In genomic region chr16:69867796-69868565, GRCh38 we compare ENCODE assay signal across 29 cellular contexts.
DNase-seq lines count a peak whose midpoint lies in the region; ATAC-seq and TF ChIP-seq lines count a peak whose summit lies in the region.
"Had no signal": no experiment of that assay in that cellular context is flagged by ENCODE, and none has a peak within 500 bp of the region (broad histone marks: within the 10 kb centered on the region; RNA-seq: fewer than 3 reads in every experiment).

No MANE protein-coding gene starts in this region.

- peak; percentile 37 for ATAC-seq in Right ventricle myocardium inferior
- ATAC-seq in WTC11 = no peak
- peak; percentile 60 for ATAC-seq in left ventricle myocardium superior
- no peak for ATAC-seq in stimulated activated naive B cell treated with anti-CD40 and anti-IgM and Interleukin-4, amounts not matched to agents 10 μg/mL and 1 μg/mL and 100 μg/mL, for 72 hours (replicated peaks)
- no peak for ATAC-seq in HG03175 (IDR thresholded peaks at IDR 0.05; ENCODE audit: unreplicated experiment)
- no peak for ATAC-seq in HG03108 (IDR thresholded peaks at IDR 0.05; ENCODE audit: unreplicated experiment)
- ATAC-seq: A549; esophagus mucosa; gastrocnemius medialis; naive thymus-derived CD8-positive, alpha-beta T cell had no signal

- no peak overlapping the region for H3K4me3 Mint-ChIP-seq in WTC11
- H3K4me3 Mint-ChIP-seq in stimulated activated naive B cell treated with anti-CD40 and anti-IgM and Interleukin-4, amounts not matched to agents 10 μg/mL and 1 μg/mL and 100 μg/mL, for 72 hours = no peak overlapping the region
- H3K4me3 Mint-ChIP-seq: activated T-helper 1 cell treated with anti-CD3 and anti-CD28 coated beads, Interleukin-12 subunit alpha, Interleukin-12 subunit beta, Interleukin-2, Interleukin-4 antibody, amounts not matched to agents 30 ng/mL and 10 ng/mL and 1 ng/mL, durations not matched to agents 14 hours and 24 hours and 36 hours; endodermal cell; naive thymus-derived CD8-positive, alpha-beta T cell had no signal

- DNase-seq in Right ventricle myocardium inferior (ENCODE audit: missing footprints) (no peak), cardiac septum (ENCODE audit: low spot score) (no peak), WTC11 (ENCODE audit: low spot score) (no peak), left ventricle myocardium superior (no peak), OCI-M2 (lab: John Stamatoyannopoulos, UW; ENCODE audit: unreplicated experiment) (no peak)
- DNase-seq in stimulated activated naive B cell treated with anti-CD40 and anti-IgM and Interleukin-4, amounts not matched to agents 10 μg/mL and 1 μg/mL and 100 μg/mL, for 72 hours = no peak
- DNase-seq: activated CD4-positive, alpha-beta T cell treated with anti-CD3 and anti-CD28 coated beads, Interleukin-2, amount 50 U/mL, for 4 hours; activated naive CD4-positive, alpha-beta T cell treated with anti-CD3 and anti-CD28 coated beads, Interleukin-2, amount 50 U/mL, for 16 hours; amygdala; BE2C; cortex of kidney; DMS79; endodermal cell; gastrocnemius medialis; GF-D8; HCEC 1CT; KG1; naive thymus-derived CD8-positive, alpha-beta T cell; NCI-H1436; NCI-H2081 treated with DMSO at 0.1 percent for 48 hours; NCI-H82; occipital lobe; small intestine; T1000 had no signal

- no peaks in the 10 kb centered on the region for H3K9me3 Mint-ChIP-seq in WTC11
- no peaks in the 10 kb centered on the region for H3K9me3 Mint-ChIP-seq in stimulated activated naive B cell treated with anti-CD40 and anti-IgM and Interleukin-4, amounts not matched to agents 10 μg/mL and 1 μg/mL and 100 μg/mL, for 72 hours
- H3K9me3 Mint-ChIP-seq: activated T-helper 1 cell treated with anti-CD3 and anti-CD28 coated beads, Interleukin-12 subunit alpha, Interleukin-12 subunit beta, Interleukin-2, Interleukin-4 antibody, amounts not matched to agents 30 ng/mL and 10 ng/mL and 1 ng/mL, durations not matched to agents 14 hours and 24 hours and 36 hours; endodermal cell; naive thymus-derived CD8-positive, alpha-beta T cell had no signal

- CTCF ChIA-PET in WTC11 (lab: Charles Lee) = interaction anchor here (0.6 to 2.2 kb wide), 4 partner anchors 9 to 461 kb away, joined by 3 to 8 read pairs (median 4); partner anchors contain the start of gene NOB1

- POLR2A ChIA-PET in WTC11 (lab: Charles Lee) = no interaction called here

- peaks cover 7% of the 10 kb centered on the region for H3K36me3 Mint-ChIP-seq in WTC11
- peaks cover 33 to 45% of the 10 kb centered on the region in 2 donors for H3K36me3 Mint-ChIP-seq in stimulated activated naive B cell treated with anti-CD40 and anti-IgM and Interleukin-4, amounts not matched to agents 10 μg/mL and 1 μg/mL and 100 μg/mL, for 72 hours

- peak overlapping the region; percentile 6; the same call in 1 of the 2 replicates for H3K27ac Mint-ChIP-seq in WTC11
- H3K27ac Mint-ChIP-seq in stimulated activated naive B cell treated with anti-CD40 and anti-IgM and Interleukin-4, amounts not matched to agents 10 μg/mL and 1 μg/mL and 100 μg/mL, for 72 hours = peak overlapping the region; percentile 31
- H3K27ac Mint-ChIP-seq: activated T-helper 1 cell treated with anti-CD3 and anti-CD28 coated beads, Interleukin-12 subunit alpha, Interleukin-12 subunit beta, Interleukin-2, Interleukin-4 antibody, amounts not matched to agents 30 ng/mL and 10 ng/mL and 1 ng/mL, durations not matched to agents 14 hours and 24 hours and 36 hours; endodermal cell had no signal

- intact Hi-C loops in Right ventricle myocardium inferior (cut with DNase I) (no loop called here), cardiac septum (cut with DNase I) (no loop called here), left ventricle myocardium superior (cut with micrococcal nuclease) (no loop called here)

- H3K27me3 Mint-ChIP-seq in WTC11 (ENCODE audit: low read depth) = no peaks in the 10 kb centered on the region
- no peaks in the 10 kb centered on the region for H3K27me3 Mint-ChIP-seq in stimulated activated naive B cell treated with anti-CD40 and anti-IgM and Interleukin-4, amounts not matched to agents 10 μg/mL and 1 μg/mL and 100 μg/mL, for 72 hours
- H3K27me3 Mint-ChIP-seq: naive thymus-derived CD8-positive, alpha-beta T cell had no signal

- TF ChIP-seq CTCF in WTC11 (IDR thresholded peaks at IDR 0.05) = no peak

- H3K4me1 Mint-ChIP-seq in WTC11 = no peaks in the 10 kb centered on the region
- peaks cover 2 to 10% of the 10 kb centered on the region in 2 donors for H3K4me1 Mint-ChIP-seq in stimulated activated naive B cell treated with anti-CD40 and anti-IgM and Interleukin-4, amounts not matched to agents 10 μg/mL and 1 μg/mL and 100 μg/mL, for 72 hours
- H3K4me1 Mint-ChIP-seq: endodermal cell had no signal

TF ChIP-seq in WTC11, 78 proteins besides CTCF, POLR2A, EP300 and RAD21 (continues in another document):
- TF ChIP-seq IRF2 (CRISPR knock-in tag; IDR thresholded peaks at IDR 0.05; ENCODE audit: borderline replicate concordance, low read depth) (no peak), TP53 (CRISPR knock-in tag; IDR thresholded peaks at IDR 0.05) (no peak), TEAD1 (CRISPR knock-in tag; IDR thresholded peaks at IDR 0.05) (no peak), NR3C1 (CRISPR knock-in tag; conservative IDR thresholded peaks at IDR 0.05; ENCODE audit: low read depth) (no peak), CBFB (CRISPR knock-in tag; IDR thresholded peaks at IDR 0.05; ENCODE audit: low read depth) (no peak), GABPB1 (CRISPR knock-in tag; IDR thresholded peaks at IDR 0.05) (no peak), NFYB (CRISPR knock-in tag; conservative IDR thresholded peaks at IDR 0.05; ENCODE audit: low read depth) (no peak), AR (CRISPR knock-in tag; IDR thresholded peaks at IDR 0.05) (no peak), USF2 (CRISPR knock-in tag; IDR thresholded peaks at IDR 0.05) (no peak), ATF1 (CRISPR knock-in tag; IDR thresholded peaks at IDR 0.05) (no peak), USF1 (CRISPR knock-in tag; IDR thresholded peaks at IDR 0.05) (no peak)

Comparison
In these comparisons a context has a peak if more than half of its experiments do, and no peak if none do; other contexts are left out.
1. ATAC-seq: peak in Right ventricle myocardium inferior (single experiment) and left ventricle myocardium superior (single experiment); none in WTC11 (single experiment), stimulated activated naive B cell treated with anti-CD40 and anti-IgM and Interleukin-4, amounts not matched to agents 10 μg/mL and 1 μg/mL and 100 μg/mL, for 72 hours (0 of 2), HG03175 (single experiment) and HG03108 (single experiment).